In the genomic region with DNA sequence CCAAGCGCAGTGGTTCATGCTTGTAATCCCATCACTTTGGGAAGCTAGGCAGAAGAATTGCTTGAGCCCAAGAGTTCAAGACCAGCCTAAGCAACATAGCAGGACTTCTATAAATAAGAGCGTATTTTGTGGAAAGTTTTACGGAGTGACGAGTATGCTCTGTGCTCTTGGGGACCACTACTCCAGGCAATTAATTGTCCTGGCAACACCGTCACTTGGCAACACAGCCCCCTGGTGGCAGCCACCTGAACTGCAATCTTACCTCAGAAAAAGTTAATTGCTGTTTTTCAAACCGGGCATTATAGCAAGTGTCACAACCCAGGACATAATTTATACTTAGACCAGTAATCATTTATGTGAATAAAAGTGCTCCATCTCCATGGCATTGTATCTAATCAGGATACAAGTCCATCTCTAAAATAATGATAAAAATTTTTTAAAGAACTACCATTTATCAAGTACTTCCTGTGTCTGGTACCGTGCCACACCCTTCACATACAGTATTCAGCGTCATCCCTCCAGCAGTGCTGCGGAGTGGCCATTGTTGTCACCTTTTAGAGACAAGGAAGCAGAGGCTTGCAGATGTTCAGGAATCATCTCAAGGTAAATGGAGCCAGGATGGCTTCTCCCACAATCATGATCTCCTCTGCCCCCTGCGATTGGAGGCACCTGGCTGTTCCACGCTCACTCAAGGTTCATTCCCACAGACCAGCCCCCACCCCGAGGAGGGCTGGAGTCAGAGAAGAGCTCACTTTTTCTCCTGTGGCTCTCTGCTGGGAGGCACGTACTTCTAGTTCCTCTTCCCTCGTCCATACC, we compare ENCODE assay signal across 9 cellular contexts.
A peak's percentile ranks its signal among the peaks of the same experiment; 100 is the strongest.
DNase-seq lines count a peak whose midpoint lies in the region; ATAC-seq and TF ChIP-seq lines count a peak whose summit lies in the region.
"Had no signal": no experiment of that assay in that cellular context is flagged by ENCODE, and none has a peak within 500 bp of the region (broad histone marks: within the 10 kb centered on the region; RNA-seq: fewer than 3 reads in every experiment).

No MANE protein-coding gene starts in this region.

- peak; percentile 89 for TF ChIP-seq CTCF in astrocyte of the cerebellum (IDR thresholded peaks at IDR 0.05; ENCODE audit: low read depth, low read length, missing control alignments)

- peak; percentile 41 for DNase-seq in DMS53 treated with DMSO at 0.1 percent for 48 hours (lab: John Stamatoyannopoulos, UW; ENCODE audit: unreplicated experiment)
- peak; percentile 73 for DNase-seq in LoVo (ENCODE audit: low spot score)
- DNase-seq in T-helper 1 cell = peak in 4 of 5 donors; percentile 47 to 69 (median 52)
- no peak for DNase-seq in astrocyte of the cerebellum (ENCODE audit: low read depth)
- peak; percentile 74 for DNase-seq in iPS-NIHi7 (ENCODE audit: extremely low spot score)
- peak; percentile 66 to 70 for DNase-seq in stimulated activated CD4-positive, alpha-beta T cell treated with anti-CD3 and anti-CD28 coated beads, Interleukin-1b, Interleukin-23, amount 100 ng/mL, for 4 hours (ENCODE audit: low read depth in 2 of 2)
- DNase-seq in globus pallidus (ENCODE audit: low spot score) = no peak

- H3K4me3 ChIP-seq in astrocyte of the cerebellum (ENCODE audit: low read depth, low read length) = no peak overlapping the region
- H3K4me3 ChIP-seq: SK-N-MC had no signal

- in situ Hi-C loops in astrocyte of the cerebellum (cut with HindIII; ENCODE audit: low sequenced_read_pairs) = no loop called here

- no peak for ATAC-seq in HG03520 (IDR thresholded peaks at IDR 0.05; ENCODE audit: unreplicated experiment)

Comparison
In these comparisons a context has a peak if more than half of its experiments do, and no peak if none do; other contexts are left out.
1. DNase-seq: peak in DMS53 treated with DMSO at 0.1 percent for 48 hours (single experiment), LoVo (single experiment), T-helper 1 cell (4 of 5), iPS-NIHi7 (single experiment) and stimulated activated CD4-positive, alpha-beta T cell treated with anti-CD3 and anti-CD28 coated beads, Interleukin-1b, Interleukin-23, amount 100 ng/mL, for 4 hours (2 of 2); none in astrocyte of the cerebellum (single experiment) and globus pallidus (single experiment).